30 cellular contexts compared by ENCODE assay signal in genomic region chr6:92050216-92050615, GRCh38.
"Had no signal": no experiment of that assay in that cellular context is flagged by ENCODE, and none has a peak within 500 bp of the region (broad histone marks: within the 10 kb centered on the region; RNA-seq: fewer than 3 reads in every experiment).

No MANE protein-coding gene starts in this region.

- H3K27me3 ChIP-seq: esophagus muscularis mucosa, foreskin keratinocyte, heart right ventricle, ovary, right lobe of liver had no signal

- DNase-seq: activated B cell treated with CpG ODN at 0.5 μM for 24 hours; activated CD4-positive, alpha-beta T cell treated with anti-CD3 and anti-CD28 coated beads, Interleukin-2, amount 50 U/mL, for 1 hour; activated CD8-positive, alpha-beta T cell treated with anti-CD3 and anti-CD28 coated beads for 36 hours; activated gamma-delta T cell treated with Interleukin-2 at 50 U/mL for 16 hours; activated naive CD8-positive, alpha-beta T cell treated with anti-CD3 and anti-CD28 coated beads, Interleukin-2, amount 50 U/mL, for 24 hours; activated T-cell treated with anti-CD3 and anti-CD28 coated beads, Interleukin-2, amount 50 U/mL, for 4 hours; amygdala; dermis blood vessel endothelial cell; effector CD4-positive, alpha-beta T cell; foreskin keratinocyte; heart right ventricle; kidney; left colon; mucosa of descending colon; ovary; right lobe of liver; stimulated activated CD4-positive, alpha-beta T cell treated with anti-CD3 and anti-CD28 coated beads, Interleukin-4, amount 100 ng/mL, for 24 hours; T-helper 2 cell; trophoblast cell had no signal

- H3K4me3 Mint-ChIP-seq: activated B cell treated with CpG ODN at 0.5 μM for 24 hours; activated CD8-positive, alpha-beta T cell treated with anti-CD3 and anti-CD28 coated beads for 36 hours; activated naive CD4-positive, alpha-beta T cell treated with anti-CD3 and anti-CD28 coated beads, Interleukin-2, amount 50 U/mL, for 24 hours; activated naive CD8-positive, alpha-beta T cell treated with anti-CD3 and anti-CD28 coated beads, Interleukin-2, amount 50 U/mL, for 24 hours; activated T-cell treated with anti-CD3 and anti-CD28 coated beads, Interleukin-2, amount 50 U/mL, for 4 hours; activated T-helper 17 cell treated with anti-CD3 and anti-CD28 coated beads, Interleukin-2, amount 50 U/mL, for 72 hours; central memory CD8-positive, alpha-beta T cell; memory B cell; nephron; stimulated activated effector memory CD8-positive, alpha-beta T cell treated with anti-CD3 and anti-CD28 coated beads, Interleukin-12 subunit alpha, Interleukin-12 subunit beta, amount 100 ng/mL, for 72 hours; stimulated activated naive CD8-positive, alpha-beta T cell treated with anti-CD3 and anti-CD28 coated beads, Interleukin-15, Interleukin-2, amounts not matched to agents 100 ng/mL and 50 ng/mL, for 24 hours had no signal

- H3K4me1 Mint-ChIP-seq: activated B cell treated with CpG ODN at 0.5 μM for 24 hours; activated naive CD4-positive, alpha-beta T cell treated with anti-CD3 and anti-CD28 coated beads, Interleukin-2, amount 50 U/mL, for 24 hours; activated naive CD8-positive, alpha-beta T cell treated with anti-CD3 and anti-CD28 coated beads, Interleukin-2, amount 50 U/mL, for 24 hours; activated T-helper 17 cell treated with anti-CD3 and anti-CD28 coated beads, Interleukin-2, amount 50 U/mL, for 72 hours; central memory CD8-positive, alpha-beta T cell; memory B cell; stimulated activated effector memory CD8-positive, alpha-beta T cell treated with anti-CD3 and anti-CD28 coated beads, Interleukin-12 subunit alpha, Interleukin-12 subunit beta, amount 100 ng/mL, for 72 hours had no signal

- H3K27ac Mint-ChIP-seq: activated B cell treated with CpG ODN at 0.5 μM for 24 hours; activated CD8-positive, alpha-beta T cell treated with anti-CD3 and anti-CD28 coated beads for 36 hours; activated naive CD4-positive, alpha-beta T cell treated with anti-CD3 and anti-CD28 coated beads, Interleukin-2, amount 50 U/mL, for 24 hours; activated naive CD8-positive, alpha-beta T cell treated with anti-CD3 and anti-CD28 coated beads, Interleukin-2, amount 50 U/mL, for 24 hours; activated T-helper 17 cell treated with anti-CD3 and anti-CD28 coated beads, Interleukin-2, amount 50 U/mL, for 72 hours; memory B cell; nephron; progenitor cell of endocrine pancreas; stimulated activated effector memory CD8-positive, alpha-beta T cell treated with anti-CD3 and anti-CD28 coated beads, Interleukin-12 subunit alpha, Interleukin-12 subunit beta, amount 100 ng/mL, for 72 hours; stimulated activated naive CD8-positive, alpha-beta T cell treated with anti-CD3 and anti-CD28 coated beads, Interleukin-15, Interleukin-2, amounts not matched to agents 100 ng/mL and 50 ng/mL, for 24 hours had no signal

- H3K4me3 ChIP-seq: esophagus muscularis mucosa, heart right ventricle, mucosa of descending colon, ovary, right lobe of liver, skin epidermis, thoracic aorta had no signal

- H3K27me3 Mint-ChIP-seq: activated B cell treated with CpG ODN at 0.5 μM for 24 hours; activated CD8-positive, alpha-beta T cell treated with anti-CD3 and anti-CD28 coated beads for 36 hours; activated naive CD4-positive, alpha-beta T cell treated with anti-CD3 and anti-CD28 coated beads, Interleukin-2, amount 50 U/mL, for 24 hours; activated naive CD8-positive, alpha-beta T cell treated with anti-CD3 and anti-CD28 coated beads, Interleukin-2, amount 50 U/mL, for 24 hours; activated T-helper 17 cell treated with anti-CD3 and anti-CD28 coated beads, Interleukin-2, amount 50 U/mL, for 72 hours; central memory CD8-positive, alpha-beta T cell; memory B cell; progenitor cell of endocrine pancreas; stimulated activated naive CD8-positive, alpha-beta T cell treated with anti-CD3 and anti-CD28 coated beads, Interleukin-15, Interleukin-2, amounts not matched to agents 100 ng/mL and 50 ng/mL, for 24 hours had no signal

- H3K9me3 Mint-ChIP-seq: activated B cell treated with CpG ODN at 0.5 μM for 24 hours; activated naive CD4-positive, alpha-beta T cell treated with anti-CD3 and anti-CD28 coated beads, Interleukin-2, amount 50 U/mL, for 24 hours; memory B cell; nephron; stimulated activated naive CD8-positive, alpha-beta T cell treated with anti-CD3 and anti-CD28 coated beads, Interleukin-15, Interleukin-2, amounts not matched to agents 100 ng/mL and 50 ng/mL, for 24 hours had no signal

- H3K4me1 ChIP-seq: esophagus muscularis mucosa, foreskin keratinocyte, heart right ventricle, right lobe of liver had no signal

- H3K36me3 Mint-ChIP-seq: activated naive CD4-positive, alpha-beta T cell treated with anti-CD3 and anti-CD28 coated beads, Interleukin-2, amount 50 U/mL, for 24 hours; memory B cell; stimulated activated effector memory CD8-positive, alpha-beta T cell treated with anti-CD3 and anti-CD28 coated beads, Interleukin-12 subunit alpha, Interleukin-12 subunit beta, amount 100 ng/mL, for 72 hours had no signal

- H3K36me3 ChIP-seq: esophagus muscularis mucosa, heart right ventricle, ovary, right lobe of liver, thoracic aorta had no signal

- H3K27ac ChIP-seq: esophagus muscularis mucosa, foreskin keratinocyte, heart right ventricle, ovary, right lobe of liver, skin epidermis, thoracic aorta had no signal
